ENCODE assay signal across 19 cellular contexts in the genomic region with DNA sequence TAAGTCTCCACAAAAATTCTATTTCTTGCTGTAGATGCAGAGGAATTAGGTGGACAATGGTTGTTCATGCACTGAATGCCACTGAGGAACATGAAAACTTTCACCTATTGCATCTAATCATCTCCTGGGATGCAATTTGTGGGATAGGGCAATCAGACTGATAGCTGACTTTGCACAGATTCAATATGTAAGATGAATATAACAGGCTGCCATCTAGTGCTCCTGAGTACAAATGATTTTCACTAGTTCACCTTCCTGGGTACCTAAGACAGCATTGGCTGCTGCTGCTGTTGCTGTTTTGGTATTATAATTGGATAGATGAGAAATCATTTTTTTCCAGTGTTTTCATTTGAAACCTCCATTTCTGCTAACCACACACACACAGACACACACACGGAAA. TPM values are rescaled to one million over a fixed set of nuclear protein-coding genes. Genes with fewer than 3 reads are reported as not detected.
DNase-seq lines count a peak whose midpoint lies in the region; ATAC-seq and TF ChIP-seq lines count a peak whose summit lies in the region.
"Had no signal": no experiment of that assay in that cellular context is flagged by ENCODE, and none has a peak within 500 bp of the region (broad histone marks: within the 10 kb centered on the region; RNA-seq: fewer than 3 reads in every experiment).

No MANE protein-coding gene starts in this region.

- no peak for DNase-seq in Right ventricle myocardium superior
- DNase-seq in left cardiac atrium: no peak
- DNase-seq in OCI-LY7 (ENCODE audit: low spot score): no peak
- no peak for DNase-seq in heart right ventricle
- no peak for DNase-seq in sigmoid colon
- no peak for DNase-seq in HT-29 (ENCODE audit: low spot score)
- DNase-seq in NCI-H524 treated with DMSO at 0.1 percent for 48 hours (lab: John Stamatoyannopoulos, UW): no peak
- DNase-seq in activated gamma-delta T cell treated with Interleukin-2 at 50 U/mL for 16 hours: no peak
- DNase-seq: Caco-2; CD8-positive, alpha-beta T cell; DND-41; GDM1; GOT3; H9 had no signal

- CTCF ChIA-PET in OCI-LY7 (lab: Charles Lee; ENCODE audit: unreplicated experiment): no interaction called here

- H3K9me2 ChIP-seq in OCI-LY7 (ENCODE audit: insufficient read depth, low read length): no peaks in the 10 kb centered on the region

- WGBS in heart right ventricle, 2 donors: 100% methylated on average over 1 of the region's 1 CpG
- WGBS in sigmoid colon, 2 donors: 99 to 100% methylated on average over 1 of the region's 1 CpG

- no peaks in the 10 kb centered on the region for H4K20me1 ChIP-seq in OCI-LY7 (ENCODE audit: insufficient read depth, low read length)

- H3K4me1 ChIP-seq in OCI-LY7 (ENCODE audit: insufficient read depth, low read length, poor library complexity, severe bottlenecking) (no peaks in the 10 kb centered on the region), heart right ventricle (peaks cover 0 to 10% (median 3%) of the 10 kb centered on the region in 9 donors), sigmoid colon (peaks cover 0 to 21% (median 5%) of the 10 kb centered on the region in 4 donors)
- H3K4me1 ChIP-seq: Caco-2 had no signal

- H3K4me3 ChIP-seq in OCI-LY7 (ENCODE audit: low read depth, low read length, poor library complexity, severe bottlenecking): no peak overlapping the region
- no peak overlapping the region for H3K4me3 ChIP-seq in heart right ventricle
- no peak overlapping the region for H3K4me3 ChIP-seq in sigmoid colon

- ATAC-seq in Right ventricle myocardium superior (ENCODE audit: poor library complexity): peak; percentile 61
- no peak for ATAC-seq in left cardiac atrium
- ATAC-seq in heart right ventricle: peak in 5 of 8 donors; percentile 42 to 67 (median 58)
- ATAC-seq: CD8-positive, alpha-beta T cell; HepG2 had no signal

- POLR2A ChIA-PET in OCI-LY7 (lab: Charles Lee): interaction anchor here (0.7 kb wide), 1 partner anchor 225 kb away, joined by 3 read pairs; no protein-coding TSS in a partner anchor

- H3K27ac ChIP-seq in OCI-LY7 (ENCODE audit: low read depth, low read length, poor library complexity, severe bottlenecking) (no peak overlapping the region), heart right ventricle (peak overlapping the region in 9 of 10 donors; percentile 58 to 84 (median 74)), sigmoid colon (peak overlapping the region; percentile 68 to 75 (median 71))
- H3K27ac ChIP-seq: 22Rv1 had no signal

- no peak overlapping the region for H2AFZ ChIP-seq in OCI-LY7 (ENCODE audit: low read length)

- H3K36me3 ChIP-seq in OCI-LY7 (ENCODE audit: insufficient read depth, low read length): peaks cover 100% of the 10 kb centered on the region
- peaks cover 0 to 100% (median 48%) of the 10 kb centered on the region in 9 donors for H3K36me3 ChIP-seq in heart right ventricle
- peaks cover 16 to 93% (median 32%) of the 10 kb centered on the region in 4 donors for H3K36me3 ChIP-seq in sigmoid colon

- intact Hi-C loops in Right ventricle myocardium superior (cut with DNase I): no loop called here
- intact Hi-C loops in left cardiac atrium (cut with DNase I): no loop called here
- intact Hi-C loops in OCI-LY7 (cut with micrococcal nuclease; ENCODE audit: unreplicated experiment): no loop called here
- intact Hi-C loops in heart right ventricle (cut with DNase I): loop anchor here in 1 of 10 donors (10.0 kb wide), 1 partner anchor 167 kb away; no protein-coding TSS in a partner anchor
- intact Hi-C loops in sigmoid colon (cut with DNase I): loop anchor here (5.0 kb wide), 1 partner anchor 159 kb away; a partner anchor contains a TSS

- no peak for TF ChIP-seq POLR2A in sigmoid colon (IDR thresholded peaks at IDR 0.05)

- H3K27me3 ChIP-seq in heart right ventricle (no peaks in the 10 kb centered on the region), sigmoid colon (no peaks in the 10 kb centered on the region)

- no TSS peak for BruUV-seq in OCI-LY7 (replicated peaks; lab: Mats Ljungman, UMichigan)

- no peaks in the 10 kb centered on the region; the same call in 1 of the 2 replicates for H3K9me3 ChIP-seq in OCI-LY7 (ENCODE audit: low read length)
- H3K9me3 ChIP-seq in heart right ventricle: peaks cover 0 to 7% (median 0%) of the 10 kb centered on the region in 11 donors
- no peaks in the 10 kb centered on the region for H3K9me3 ChIP-seq in sigmoid colon
- H3K9me3 ChIP-seq: Caco-2 had no signal

- no peaks in the 10 kb centered on the region for H3K79me2 ChIP-seq in OCI-LY7 (ENCODE audit: insufficient read depth, low read depth, low read length)

- TF ChIP-seq EP300 in sigmoid colon (IDR thresholded peaks at IDR 0.05): no peak

- H3K4me2 ChIP-seq in OCI-LY7 (ENCODE audit: low read length): no peak overlapping the region

- TF ChIP-seq CTCF in OCI-LY7 (conservative IDR thresholded peaks at IDR 0.05; ENCODE audit: low read length) (0 out of 2 replicates have a peak, but pooled peaks have one; percentile 21), heart right ventricle (IDR thresholded peaks at IDR 0.05) (no peak), sigmoid colon (IDR thresholded peaks at IDR 0.05) (no peak)

RNA-seq across cellular contexts. Expression of a gene that starts 19.7 kb away (rescaled TPM):
- total RNA-seq in Right ventricle myocardium superior (331 TPM), left cardiac atrium (100 to 1,000 TPM; 190 to 200 TPM), OCI-LY7 (2022) (92.7 and 92.9 TPM in 2 replicates), heart right ventricle (100 to 1,000 TPM; 213 to 379 (median 240) TPM), sigmoid colon (10 to 100 TPM; 37.6 to 59.6 (median 53.1) TPM)
- total RNA-seq in OCI-LY7 (2014; rRNA removed; shearing (Covaris generic)): 54.6 and 61.0 TPM in 2 replicates
- polyA plus RNA-seq in heart right ventricle (100 to 1,000 TPM in 1 of 2 donors, 10 to 100 TPM in 1; 90.3 to 126 TPM), sigmoid colon (10 to 100 TPM; 51.7 to 77.2 (median 63.8) TPM)
- 61.0 and 67.0 TPM in 2 replicates for total RNA-seq in HT-29 (2014; rRNA removed; shearing (Covaris generic))

RNA-seq across cellular contexts. Expression of a gene that starts 41.4 kb away (rescaled TPM):
- total RNA-seq in Right ventricle myocardium superior: not detected
- total RNA-seq in left cardiac atrium: under 1 TPM; 0.10 to 0.21 TPM
- total RNA-seq in OCI-LY7 (2014; rRNA removed; shearing (Covaris generic)): not detected in 2 replicates
- not detected in 2 replicates for total RNA-seq in OCI-LY7 (2022)
- 1 to 10 TPM in 1 of 10 donors, under 1 TPM in 4, not detected in 5; 0.12 to 1.6 (median 0.34) TPM for total RNA-seq in heart right ventricle
- polyA plus RNA-seq in heart right ventricle: under 1 TPM in 1 of 2 donors, not detected in 1; 0.01 TPM
- 1 to 10 TPM in 1 of 4 donors, under 1 TPM in 1, not detected in 2; 0.27 to 2.2 TPM for total RNA-seq in sigmoid colon
- polyA plus RNA-seq in sigmoid colon: 1 to 10 TPM in 2 of 3 donors, not detected in 1; 1.2 to 2.0 TPM
- total RNA-seq in HT-29 (2014; rRNA removed; shearing (Covaris generic)): not detected in 2 replicates
- total RNA-seq: A673, Caco-2, H9, HepG2, HT1080 had no signal
- polyA plus RNA-seq: BJ, HepG2 had no signal

RNA-seq across cellular contexts. Expression of a gene that starts 49.3 kb away (rescaled TPM):
- total RNA-seq in Right ventricle myocardium superior: 4.6 TPM
- 10 to 100 TPM in 1 of 2 donors, 1 to 10 TPM in 1; 6.7 to 15.6 TPM for total RNA-seq in left cardiac atrium
- 17.6 and 21.0 TPM in 2 replicates for total RNA-seq in OCI-LY7 (2014; rRNA removed; shearing (Covaris generic))
- 25.4 and 27.0 TPM in 2 replicates for total RNA-seq in OCI-LY7 (2022)
- 10 to 100 TPM in 1 of 10 donors, 1 to 10 TPM in 9; 2.8 to 13.2 (median 6.7) TPM for total RNA-seq in heart right ventricle
- 10 to 100 TPM in 1 of 2 donors, 1 to 10 TPM in 1; 8.6 to 17.0 TPM for polyA plus RNA-seq in heart right ventricle
- 10 to 100 TPM; 10.0 to 14.1 (median 11.4) TPM for total RNA-seq in sigmoid colon
- polyA plus RNA-seq in sigmoid colon: 1 to 10 TPM; 2.4 to 8.3 (median 3.7) TPM
- total RNA-seq in HT-29 (2014; rRNA removed; shearing (Covaris generic)): 8.1 and 8.6 TPM in 2 replicates

RNA-seq across cellular contexts. Expression of a gene that starts 54.6 kb away (rescaled TPM):
- total RNA-seq in Right ventricle myocardium superior: 15.0 TPM
- total RNA-seq in left cardiac atrium: 10 to 100 TPM; 27.0 to 40.5 TPM
- 31.6 and 35.3 TPM in 2 replicates for total RNA-seq in OCI-LY7 (2014; rRNA removed; shearing (Covaris generic))
- total RNA-seq in OCI-LY7 (2022): 42.8 and 42.9 TPM in 2 replicates
- 10 to 100 TPM in 9 of 10 donors, 1 to 10 TPM in 1; 9.7 to 25.8 (median 13.5) TPM for total RNA-seq in heart right ventricle
- polyA plus RNA-seq in heart right ventricle: 10 to 100 TPM in 1 of 2 donors, 1 to 10 TPM in 1; 8.4 to 11.9 TPM
- total RNA-seq in sigmoid colon: 10 to 100 TPM; 14.8 to 48.5 (median 20.1) TPM
- polyA plus RNA-seq in sigmoid colon: 1 to 10 TPM; 1.4 to 9.4 (median 6.0) TPM
- 30.2 and 45.0 TPM in 2 replicates for total RNA-seq in HT-29 (2014; rRNA removed; shearing (Covaris generic))

Comparison
In these comparisons a context has a peak if more than half of its experiments do, and no peak if none do; other contexts are left out.
1. ATAC-seq: peak in Right ventricle myocardium superior (single experiment) and heart right ventricle (5 of 8); none in left cardiac atrium (0 of 2).